Comparison of ENCODE assay signal across 8 cellular contexts in the genomic region with DNA sequence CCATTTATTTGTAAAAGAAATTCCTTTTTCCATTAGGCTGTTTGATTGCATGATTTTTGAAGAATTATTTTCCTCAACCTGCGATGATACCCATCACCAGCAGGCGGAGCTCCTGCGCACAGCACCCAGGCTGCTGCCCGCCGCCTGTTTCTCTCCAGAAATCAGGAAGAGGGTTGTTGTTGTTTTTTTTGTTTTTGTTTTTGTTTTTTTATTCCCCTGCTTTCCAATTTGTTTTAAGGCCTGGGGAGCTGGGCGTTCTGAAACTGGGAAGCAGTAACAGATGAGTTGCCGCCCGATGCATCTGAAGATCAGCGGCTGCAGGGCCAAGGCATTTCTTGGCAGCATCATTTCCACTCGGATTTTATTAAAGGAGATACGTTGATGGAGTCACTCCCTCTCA.
A peak's percentile ranks its signal among the peaks of the same experiment; 100 is the strongest.
DNase-seq lines count a peak whose midpoint lies in the region; ATAC-seq and TF ChIP-seq lines count a peak whose summit lies in the region.

No MANE protein-coding gene starts in this region.

- H3K27me3 ChIP-seq in CD4-positive, alpha-beta T cell (ENCODE audit: control insufficient read depth, insufficient read depth, low read length), result no peaks in the 10 kb centered on the region
- no peaks in the 10 kb centered on the region for H3K27me3 ChIP-seq in Peyer's patch

- ATAC-seq in CD4-positive, alpha-beta T cell (ENCODE audit: poor library complexity), result peak; percentile 56
- ATAC-seq in sciatic nerve, result peak; percentile 45
- ATAC-seq in HG03565 (IDR thresholded peaks at IDR 0.05; ENCODE audit: unreplicated experiment), result no peak

- H3K4me3 ChIP-seq in Peyer's patch, result no peak overlapping the region

- peak; percentile 99 for TF ChIP-seq CTCF in CD4-positive, alpha-beta T cell (IDR thresholded peaks at IDR 0.05)
- peak; percentile 96 for TF ChIP-seq CTCF in GM20000 (IDR thresholded peaks at IDR 0.05; ENCODE audit: extremely low read depth, missing control alignments)
- peak; percentile 85 to 97 (median 92) for TF ChIP-seq CTCF in Peyer's patch (IDR thresholded peaks at IDR 0.05)

- H3K9me3 ChIP-seq in CD4-positive, alpha-beta T cell (ENCODE audit: control insufficient read depth, low read length), result no peaks in the 10 kb centered on the region
- no peaks in the 10 kb centered on the region for H3K9me3 ChIP-seq in Peyer's patch

- DNase-seq in CD4-positive, alpha-beta T cell, result peak in 9 of 10 experiments; percentile 34 to 61 (median 41)
- DNase-seq in GM20000 (ENCODE audit: low spot score) (peak; percentile 78), Peyer's patch (peak in 2 of 3 donors; percentile 70 to 77), head of caudate nucleus (peak in 32 of 42 donors; percentile 25 to 88 (median 72)), sciatic nerve (ENCODE audit: low spot score) (no peak), NCI-H226 (no peak)
- DNase-seq in activated gamma-delta T cell treated with anti-CD3 and anti-CD28 coated beads, Interleukin-2, amount 50 U/mL, for 16 hours (ENCODE audit: low read depth), result peak; percentile 19

- no peaks in the 10 kb centered on the region for H3K27me3 Mint-ChIP-seq in CD4-positive, alpha-beta T cell

- no peak for TF ChIP-seq POLR2A in Peyer's patch (IDR thresholded peaks at IDR 0.05)

- no peaks in the 10 kb centered on the region for H3K9me3 Mint-ChIP-seq in CD4-positive, alpha-beta T cell

- no peaks in the 10 kb centered on the region for H3K36me3 Mint-ChIP-seq in CD4-positive, alpha-beta T cell (ENCODE audit: low read depth)

- peaks cover 26% of the 10 kb centered on the region for H3K4me1 Mint-ChIP-seq in CD4-positive, alpha-beta T cell (ENCODE audit: low read depth)

- intact Hi-C loops in CD4-positive, alpha-beta T cell (cut with DNase I, micrococcal nuclease), result loop anchor here (1.0 to 5.0 kb wide), 8 partner anchors 55 to 652 kb away; partner anchors contain the start of gene MBP (in 1 of the 2)
- intact Hi-C loops in head of caudate nucleus (cut with DNase I), result loop anchor here (5.0 to 10.0 kb wide), 2 partner anchors 57 to 176 kb away; partner anchors contain the start of gene ZNF236
- intact Hi-C loops in sciatic nerve (cut with DNase I), result loop anchor here (5.0 kb wide), 1 partner anchor 57 kb away; no protein-coding TSS in a partner anchor

- CTCF ChIA-PET in CD4-positive, alpha-beta T cell (lab: Charles Lee), result interaction anchor here (0.8 to 2.0 kb wide), 21 partner anchors 9 to 211 kb away, joined by 3 to 16 read pairs (median 4); no protein-coding TSS in a partner anchor

- H3K27ac ChIP-seq in CD4-positive, alpha-beta T cell (ENCODE audit: low read depth, low read length), result no peak overlapping the region
- H3K27ac ChIP-seq in Peyer's patch, result no peak overlapping the region

- no peak overlapping the region for H3K4me3 Mint-ChIP-seq in CD4-positive, alpha-beta T cell

- POLR2A ChIA-PET in CD4-positive, alpha-beta T cell (lab: Charles Lee), result interaction anchor here (0.6 to 1.6 kb wide), 9 partner anchors 8 to 358 kb away, joined by 3 to 8 read pairs (median 4); partner anchors contain the start of gene MBP

- H3K27ac Mint-ChIP-seq in CD4-positive, alpha-beta T cell, result no peak overlapping the region

- no peaks in the 10 kb centered on the region for H3K36me3 ChIP-seq in Peyer's patch

- no peaks in the 10 kb centered on the region for H3K4me1 ChIP-seq in Peyer's patch

Comparison
In these comparisons a context has a peak if more than half of its experiments do, and no peak if none do; other contexts are left out.
1. DNase-seq: peak in CD4-positive, alpha-beta T cell (9 of 10), GM20000 (single experiment), Peyer's patch (2 of 3), activated gamma-delta T cell treated with anti-CD3 and anti-CD28 coated beads, Interleukin-2, amount 50 U/mL, for 16 hours (single experiment) and head of caudate nucleus (32 of 42); none in sciatic nerve (single experiment) and NCI-H226 (single experiment).
2. Peak in every context shown above with its lines, with median percentiles within 50 percentile points of each other: CTCF ChIP-seq.